ENCODE assay signal across 8 cellular contexts in the genomic region with DNA sequence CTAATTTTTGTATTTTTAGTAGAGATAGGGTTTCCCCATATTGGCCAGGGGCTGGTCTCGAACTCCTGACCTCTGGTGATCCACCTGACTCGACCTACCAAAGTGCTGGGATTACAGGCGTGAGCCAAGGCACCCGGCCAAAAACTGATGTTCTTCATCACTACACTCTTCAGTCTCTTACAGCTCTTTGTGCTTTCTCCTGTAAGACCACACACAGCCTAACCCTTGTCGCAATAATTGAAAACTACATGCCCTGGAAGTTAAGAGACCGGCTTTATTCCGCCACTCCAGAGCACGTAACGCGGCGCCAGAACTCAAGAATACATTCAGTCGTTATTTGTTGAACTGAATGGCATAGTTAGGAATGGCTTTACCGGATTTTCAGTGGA. TPM values are rescaled to one million over a fixed set of nuclear protein-coding genes. Genes with fewer than 3 reads are reported as not detected.
DNase-seq lines count a peak whose midpoint lies in the region; ATAC-seq and TF ChIP-seq lines count a peak whose summit lies in the region.

No MANE protein-coding gene starts in this region.

- no peak for ATAC-seq in GM21723 (IDR thresholded peaks at IDR 0.05; ENCODE audit: unreplicated experiment)

- H3K9me3 Mint-ChIP-seq in T-helper 2 cell treated with Interferon-gamma antibody and Interleukin-4, amounts not matched to agents 5 μg/mL and 100 μg/mL, for 36 hours: no peaks in the 10 kb centered on the region
- no peaks in the 10 kb centered on the region for H3K9me3 Mint-ChIP-seq in activated naive CD8-positive, alpha-beta T cell treated with anti-CD3 and anti-CD28 coated beads for 36 hours

- peak overlapping the region; percentile 70 for H3K27ac ChIP-seq in suprapubic skin

- H3K4me3 Mint-ChIP-seq in T-helper 2 cell treated with Interferon-gamma antibody and Interleukin-4, amounts not matched to agents 5 μg/mL and 100 μg/mL, for 36 hours: peak overlapping the region; percentile 94
- peak overlapping the region; percentile 100 for H3K4me3 Mint-ChIP-seq in activated naive CD8-positive, alpha-beta T cell treated with anti-CD3 and anti-CD28 coated beads for 36 hours

- TF ChIP-seq CTCF in suprapubic skin (IDR thresholded peaks at IDR 0.05): no peak

- peak overlapping the region; percentile 98 for H3K27ac Mint-ChIP-seq in T-helper 2 cell treated with Interferon-gamma antibody and Interleukin-4, amounts not matched to agents 5 μg/mL and 100 μg/mL, for 36 hours
- peak overlapping the region; percentile 97 for H3K27ac Mint-ChIP-seq in activated naive CD8-positive, alpha-beta T cell treated with anti-CD3 and anti-CD28 coated beads for 36 hours

- no peaks in the 10 kb centered on the region for H3K27me3 Mint-ChIP-seq in T-helper 2 cell treated with Interferon-gamma antibody and Interleukin-4, amounts not matched to agents 5 μg/mL and 100 μg/mL, for 36 hours (ENCODE audit: low read depth)
- no peaks in the 10 kb centered on the region for H3K27me3 Mint-ChIP-seq in activated naive CD8-positive, alpha-beta T cell treated with anti-CD3 and anti-CD28 coated beads for 36 hours

- WGBS in suprapubic skin: 4% methylated on average over 13 of the region's 13 CpGs

- no peak for TF ChIP-seq POLR2A in suprapubic skin (IDR thresholded peaks at IDR 0.05)

- no peaks in the 10 kb centered on the region for H3K9me3 ChIP-seq in suprapubic skin

- no peak for DNase-seq in T-helper 2 cell treated with Interferon-gamma antibody and Interleukin-4, amounts not matched to agents 5 μg/mL and 100 μg/mL, for 36 hours (ENCODE audit: low spot score)
- DNase-seq in T-helper 2 cell (no peak), kidney glomerular epithelial cell (lab: John Stamatoyannopoulos, UW) (peak; percentile 60), suprapubic skin (ENCODE audit: low spot score in 2 of 2) (no peak), epidermal melanocyte (ENCODE audit: insufficient read length, low spot score) (no peak), COR-L47 (lab: John Stamatoyannopoulos, UW) (no peak)
- DNase-seq in activated naive CD8-positive, alpha-beta T cell treated with anti-CD3 and anti-CD28 coated beads for 36 hours: no peak

- H3K4me1 Mint-ChIP-seq in T-helper 2 cell treated with Interferon-gamma antibody and Interleukin-4, amounts not matched to agents 5 μg/mL and 100 μg/mL, for 36 hours (ENCODE audit: low read depth): peaks cover 22% of the 10 kb centered on the region
- peaks cover 35% of the 10 kb centered on the region for H3K4me1 Mint-ChIP-seq in activated naive CD8-positive, alpha-beta T cell treated with anti-CD3 and anti-CD28 coated beads for 36 hours

- peaks cover 24% of the 10 kb centered on the region for H3K4me1 ChIP-seq in suprapubic skin

- peak overlapping the region; percentile 67 for H3K4me3 ChIP-seq in suprapubic skin

- H3K27me3 ChIP-seq in suprapubic skin: no peaks in the 10 kb centered on the region

- peaks cover 32% of the 10 kb centered on the region for H3K36me3 ChIP-seq in suprapubic skin

- H3K36me3 Mint-ChIP-seq in T-helper 2 cell treated with Interferon-gamma antibody and Interleukin-4, amounts not matched to agents 5 μg/mL and 100 μg/mL, for 36 hours (ENCODE audit: low read depth): peaks cover 24% of the 10 kb centered on the region
- H3K36me3 Mint-ChIP-seq in activated naive CD8-positive, alpha-beta T cell treated with anti-CD3 and anti-CD28 coated beads for 36 hours: peaks cover 36% of the 10 kb centered on the region

- TF ChIP-seq EP300 in suprapubic skin (IDR thresholded peaks at IDR 0.05): no peak

RNA-seq across cellular contexts. Expression of gene GPATCH4, which starts 0.6 kb away (rescaled TPM):
- total RNA-seq in activated naive CD8-positive, alpha-beta T cell treated with anti-CD3 and anti-CD28 coated beads for 36 hours: 100 to 1,000 TPM; 103 TPM
- total RNA-seq in suprapubic skin: 10 to 100 TPM; 15.9 to 25.1 (median 20.5) TPM

RNA-seq across cellular contexts. Expression of gene NAXE, which starts 9.2 kb away (rescaled TPM):
- total RNA-seq in activated naive CD8-positive, alpha-beta T cell treated with anti-CD3 and anti-CD28 coated beads for 36 hours: 10 to 100 TPM; 65.9 to 68.2 TPM
- total RNA-seq in suprapubic skin: 10 to 100 TPM; 42.7 to 80.8 (median 63.3) TPM

RNA-seq across cellular contexts. Expression of gene HAPLN2, which starts 18.5 kb away (rescaled TPM):
- total RNA-seq in activated naive CD8-positive, alpha-beta T cell treated with anti-CD3 and anti-CD28 coated beads for 36 hours: not detected
- total RNA-seq in suprapubic skin: 1 to 10 TPM in 2 of 4 donors, not detected in 2; 1.0 to 2.9 TPM

RNA-seq across cellular contexts. Expression of gene TTC24, which starts 21.2 kb away (rescaled TPM):
- 10 to 100 TPM; 18.7 to 19.6 TPM for total RNA-seq in activated naive CD8-positive, alpha-beta T cell treated with anti-CD3 and anti-CD28 coated beads for 36 hours
- not detected for total RNA-seq in suprapubic skin

RNA-seq across cellular contexts. Expression of gene IQGAP3, which starts 28.4 kb away (rescaled TPM):
- total RNA-seq in activated naive CD8-positive, alpha-beta T cell treated with anti-CD3 and anti-CD28 coated beads for 36 hours: 10 to 100 TPM; 13.5 to 14.9 TPM
- total RNA-seq in suprapubic skin: 1 to 10 TPM; 2.2 to 5.7 (median 4.5) TPM
